ENCODE assay signal across 20 cellular contexts in genomic region chr14:23110579-23111375, GRCh38.
DNase-seq lines count a peak whose midpoint lies in the region; TF ChIP-seq lines count a peak whose summit lies in the region.
"Had no signal": no experiment of that assay in that cellular context is flagged by ENCODE, and none has a peak within 500 bp of the region (broad histone marks: within the 10 kb centered on the region; RNA-seq: fewer than 3 reads in every experiment).

No MANE protein-coding gene starts in this region.

- no peak for TF ChIP-seq CTCF in neutrophil (IDR thresholded peaks at IDR 0.05)

- no peak overlapping the region for H3K4me3 ChIP-seq in neutrophil (ENCODE audit: low read depth in 1 of 2, low read length in 1 of 2)
- H3K4me3 ChIP-seq: BLaER1, SJSA1 had no signal

- H3K9me3 ChIP-seq in KOPT-K1 (ENCODE audit: insufficient read depth, low read length, poor library complexity, severe bottlenecking) = no peaks in the 10 kb centered on the region
- H3K9me3 ChIP-seq in neutrophil = no peaks in the 10 kb centered on the region
- H3K9me3 ChIP-seq: Caco-2, SJSA1 had no signal

- H3K27me3 ChIP-seq in neutrophil = no peaks in the 10 kb centered on the region
- H3K27me3 ChIP-seq: BLaER1 had no signal

- H3K36me3 ChIP-seq in KOPT-K1 (ENCODE audit: insufficient read depth, low read length) (no peaks in the 10 kb centered on the region), neutrophil (no peaks in the 10 kb centered on the region)
- H3K36me3 ChIP-seq: BLaER1, SJSA1 had no signal

- peaks cover 61 to 63% of the 10 kb centered on the region in 2 experiments for H3K4me1 ChIP-seq in neutrophil (ENCODE audit: control insufficient read depth in 1 of 2, insufficient read depth in 1 of 2, low read depth in 1 of 2, low read length in 1 of 2)
- H3K4me1 ChIP-seq: Caco-2 had no signal

- peak; percentile 22 for DNase-seq in DMS 273 (lab: John Stamatoyannopoulos, UW; ENCODE audit: unreplicated experiment)
- DNase-seq in DMS 273 treated with DMSO at 0.1 percent for 48 hours (lab: John Stamatoyannopoulos, UW) = no peak
- DNase-seq in stimulated activated CD4-positive, alpha-beta T cell treated with anti-CD3 and anti-CD28 coated beads, Interleukin-1b, Interleukin-23, amount 100 ng/mL, for 48 hours = no peak
- DNase-seq in MV-4-11 (lab: John Stamatoyannopoulos, UW) = no peak
- DNase-seq: ACHN; Caco-2; CD4-positive, alpha-beta memory T cell; DMS153; KBM-7; NCI-H1105; NCI-H146; NCI-H2029; NCI-H2227 treated with DMSO at 0.1 percent for 48 hours; NCI-H510A; NK-92 treated with Interleukin-12 subunit alpha and Interleukin-12 subunit beta, amount 100 ng/mL, for 24 hours had no signal

- H3K27ac ChIP-seq in KOPT-K1 (ENCODE audit: low read depth, low read length, poor library complexity, severe bottlenecking) (peak overlapping the region; percentile 60), neutrophil (peak overlapping the region; percentile 18)
- H3K27ac ChIP-seq: 22Rv1, BLaER1, SJSA1 had no signal
